In genomic region chr1:1356166-1356795, GRCh38 we compare ENCODE assay signal across 12 cellular contexts. TPM values are rescaled to one million over a fixed set of nuclear protein-coding genes. Genes with fewer than 3 reads are reported as not detected.
DNase-seq lines count a peak whose midpoint lies in the region; ATAC-seq and TF ChIP-seq lines count a peak whose summit lies in the region.
"Had no signal": no experiment of that assay in that cellular context is flagged by ENCODE, and none has a peak within 500 bp of the region (broad histone marks: within the 10 kb centered on the region; RNA-seq: fewer than 3 reads in every experiment).

No MANE protein-coding gene starts in this region.

- H3K4me1 ChIP-seq in endodermal cell (ENCODE audit: control insufficient read depth, insufficient read depth, low read length) (peaks cover 6% of the 10 kb centered on the region), muscle layer of duodenum (ENCODE audit: control insufficient read depth in 1 of 2, insufficient read depth in 2 of 2, low read length in 2 of 2) (peaks cover 6 to 78% of the 10 kb centered on the region in 2 donors), testis (peaks cover 58% of the 10 kb centered on the region)

- H3K36me3 ChIP-seq in MG63: peaks cover 32% of the 10 kb centered on the region
- peaks cover 7% of the 10 kb centered on the region for H3K36me3 ChIP-seq in endodermal cell (ENCODE audit: control insufficient read depth, insufficient read depth, low read length)
- H3K36me3 ChIP-seq in muscle layer of duodenum (ENCODE audit: control insufficient read depth in 1 of 2, insufficient read depth in 2 of 2, low read length in 2 of 2): peaks cover 0 to 9% of the 10 kb centered on the region in 2 donors
- no peaks in the 10 kb centered on the region for H3K36me3 ChIP-seq in testis (ENCODE audit: low read depth, missing control alignments)

- no peak for ATAC-seq in GM21423 (IDR thresholded peaks at IDR 0.05; ENCODE audit: unreplicated experiment)
- ATAC-seq: effector memory CD8-positive, alpha-beta T cell had no signal

- DNase-seq in MG63 (no peak), endodermal cell (no peak), testis (no peak), SW480 (ENCODE audit: low spot score) (no peak), NCI-H187 (lab: John Stamatoyannopoulos, UW) (no peak), HK-2 (ENCODE audit: unreplicated experiment) (no peak)
- DNase-seq: effector memory CD8-positive, alpha-beta T cell; naive B cell; T1000 had no signal

- H3K4me3 ChIP-seq in MG63 (peak overlapping the region; percentile 91), endodermal cell (ENCODE audit: low read length) (peak overlapping the region; percentile 81), muscle layer of duodenum (ENCODE audit: low read depth in 1 of 2, low read length in 2 of 2) (peak overlapping the region; percentile 56 to 72), testis (peak overlapping the region; percentile 56 to 69)

- WGBS in endodermal cell (ENCODE audit: insufficient coverage in 1 of 2, insufficient read length in 1 of 2), 2 experiments: 94 to 100% methylated on average over 1 to 8 of the region's 8 CpGs
- 19 to 32% methylated on average over 5 to 7 of the region's 8 CpGs for WGBS in testis, 2 donors

- no peaks in the 10 kb centered on the region for H3K9me3 Mint-ChIP-seq in endodermal cell
- H3K9me3 Mint-ChIP-seq: effector memory CD8-positive, alpha-beta T cell; naive B cell had no signal

- no peaks in the 10 kb centered on the region for H3K9me3 ChIP-seq in MG63
- no peaks in the 10 kb centered on the region for H3K9me3 ChIP-seq in endodermal cell (ENCODE audit: control insufficient read depth, low read length)
- no peaks in the 10 kb centered on the region for H3K9me3 ChIP-seq in muscle layer of duodenum (ENCODE audit: control insufficient read depth in 1 of 2, low read length in 2 of 2)
- no peaks in the 10 kb centered on the region for H3K9me3 ChIP-seq in testis

- intact Hi-C loops in testis (cut with DNase I; ENCODE audit: low total_unique reads): no loop called here

- H3K27me3 Mint-ChIP-seq in endodermal cell (ENCODE audit: insufficient read depth): peaks cover 10% of the 10 kb centered on the region

- H3K4me1 Mint-ChIP-seq in endodermal cell: peaks cover 21% of the 10 kb centered on the region

- H3K9ac ChIP-seq in endodermal cell (ENCODE audit: extremely low read depth, low read length, poor library complexity, severe bottlenecking): no peak overlapping the region

- H3K4me3 Mint-ChIP-seq in endodermal cell: no peak overlapping the region
- H3K4me3 Mint-ChIP-seq: effector memory CD8-positive, alpha-beta T cell had no signal

- no peak for TF ChIP-seq POLR2A in testis (IDR thresholded peaks at IDR 0.05)

- H3K27me3 ChIP-seq in MG63 (no peaks in the 10 kb centered on the region), endodermal cell (ENCODE audit: control insufficient read depth, insufficient read depth, low read length, poor library complexity, severe bottlenecking) (no peaks in the 10 kb centered on the region), muscle layer of duodenum (ENCODE audit: low read depth, low read length) (peaks cover 7% of the 10 kb centered on the region), testis (no peaks in the 10 kb centered on the region)

- TF ChIP-seq CTCF in endodermal cell (conservative IDR thresholded peaks at IDR 0.05) (no peak), testis (IDR thresholded peaks at IDR 0.05) (no peak)

- no peak overlapping the region for H3K27ac Mint-ChIP-seq in endodermal cell
- H3K27ac Mint-ChIP-seq: effector memory CD8-positive, alpha-beta T cell; naive B cell had no signal

- no peaks in the 10 kb centered on the region for H3K36me3 Mint-ChIP-seq in endodermal cell (ENCODE audit: low read depth)

- H3K27ac ChIP-seq in endodermal cell (ENCODE audit: low read depth, low read length) (no peak overlapping the region), muscle layer of duodenum (ENCODE audit: low read length) (no peak overlapping the region), testis (peak overlapping the region; percentile 59 to 90)

RNA-seq across cellular contexts. Expression of gene MXRA8, which starts 2.1 kb away (rescaled TPM):
- 259 and 316 TPM in 2 replicates for total RNA-seq in MG63 (2014; rRNA removed; shearing (Covaris generic); ENCODE audit: low replicate concordance)
- total RNA-seq in endodermal cell (10 to 100 TPM; 28.3 to 29.2 TPM), testis (100 to 1,000 TPM in 1 of 2 donors, 10 to 100 TPM in 1; 60.2 to 102 TPM)
- polyA plus RNA-seq in endodermal cell (2013, experiment 1 of 2): 144 TPM
- polyA plus RNA-seq in endodermal cell (2013, experiment 2 of 2): 128 TPM
- 63.3 TPM for polyA plus RNA-seq in testis (ENCODE audit: insufficient read depth, low read depth, low replicate concordance)

RNA-seq across cellular contexts. Expression of gene DVL1, which starts 7.1 kb away (rescaled TPM):
- total RNA-seq in MG63 (2014; rRNA removed; shearing (Covaris generic); ENCODE audit: low replicate concordance): 55.3 and 107 TPM in 2 replicates
- total RNA-seq in endodermal cell (10 to 100 TPM; 71.9 to 73.3 TPM), testis (100 to 1,000 TPM; 169 to 183 TPM)
- polyA plus RNA-seq in endodermal cell (2013, experiment 1 of 2): 56.7 TPM
- 48.1 TPM for polyA plus RNA-seq in endodermal cell (2013, experiment 2 of 2)
- polyA plus RNA-seq in testis (ENCODE audit: insufficient read depth, low read depth, low replicate concordance): 65.8 TPM

RNA-seq across cellular contexts. Expression of gene AURKAIP1, which starts 18.7 kb away (rescaled TPM):
- 94.2 and 226 TPM in 2 replicates for total RNA-seq in MG63 (2014; rRNA removed; shearing (Covaris generic); ENCODE audit: low replicate concordance)
- total RNA-seq in endodermal cell (100 to 1,000 TPM; 159 to 162 TPM), testis (100 to 1,000 TPM; 224 to 328 TPM)
- 82.4 TPM for polyA plus RNA-seq in endodermal cell (2013, experiment 1 of 2)
- 74.8 TPM for polyA plus RNA-seq in endodermal cell (2013, experiment 2 of 2)
- polyA plus RNA-seq in testis (ENCODE audit: insufficient read depth, low read depth, low replicate concordance): 313 TPM

RNA-seq across cellular contexts. Expression of gene TAS1R3, which starts 25.2 kb away (rescaled TPM):
- not detected in 2 replicates for total RNA-seq in MG63 (2014; rRNA removed; shearing (Covaris generic); ENCODE audit: low replicate concordance)
- total RNA-seq in endodermal cell (under 1 TPM; 0.09 to 0.35 TPM), testis (1 to 10 TPM; 1.5 TPM)
- polyA plus RNA-seq in endodermal cell (2013, experiment 1 of 2): 0.21 TPM
- polyA plus RNA-seq in endodermal cell (2013, experiment 2 of 2): 0.21 TPM
- 0.66 TPM for polyA plus RNA-seq in testis (ENCODE audit: insufficient read depth, low read depth, low replicate concordance)
- total RNA-seq: M059J had no signal

RNA-seq across cellular contexts. Expression of gene CPTP, which starts 31.7 kb away (rescaled TPM):
- total RNA-seq in MG63 (2014; rRNA removed; shearing (Covaris generic); ENCODE audit: low replicate concordance): 18.1 and 31.1 TPM in 2 replicates
- 10 to 100 TPM; 12.0 to 13.6 TPM for total RNA-seq in endodermal cell
- 12.8 TPM for polyA plus RNA-seq in endodermal cell (2013, experiment 1 of 2)
- polyA plus RNA-seq in endodermal cell (2013, experiment 2 of 2): 11.3 TPM
- 10 to 100 TPM; 64.4 to 82.3 TPM for total RNA-seq in testis
- 129 TPM for polyA plus RNA-seq in testis (ENCODE audit: insufficient read depth, low read depth, low replicate concordance)

Comparison
In these comparisons a context has a peak if more than half of its experiments do, and no peak if none do; other contexts are left out.
1. H3K27ac ChIP-seq: peak in testis (2 of 2); none in endodermal cell (single experiment) and muscle layer of duodenum (single experiment).
2. Peak in every context shown above with its lines, with median percentiles within 50 percentile points of each other: H3K4me3 ChIP-seq.